1 cellular context compared by ENCODE assay signal in genomic region chr16:88784074-88784855, GRCh38.
TF ChIP-seq lines count a peak whose summit lies in the region.

No MANE protein-coding gene starts in this region.

TF ChIP-seq in HepG2, 621 proteins besides CTCF, POLR2A, EP300 and RAD21 (continued from another document and continues in another):
- TF ChIP-seq TRIM22 (IDR thresholded peaks at IDR 0.05) = no peak
- TF ChIP-seq ZNF101 (CRISPR knock-in tag; IDR thresholded peaks at IDR 0.05; ENCODE audit: borderline replicate concordance, low read depth) = no peak
- no peak for TF ChIP-seq ZFP36 (IDR thresholded peaks at IDR 0.05; ENCODE audit: borderline replicate concordance, low read depth, low read length, partially characterized antibody)
- TF ChIP-seq HMG20A (CRISPR knock-in tag; IDR thresholded peaks at IDR 0.05; ENCODE audit: borderline replicate concordance) = no peak
- peak; percentile 22; the same call in 1 of the 2 replicates for TF ChIP-seq ZSCAN9 (CRISPR knock-in tag; IDR thresholded peaks at IDR 0.05; ENCODE audit: borderline replicate concordance)
- no peak for TF ChIP-seq MAFF (IDR thresholded peaks at IDR 0.05; ENCODE audit: low read depth, low read length)
- TF ChIP-seq ATF7-NPFF (CRISPR knock-in tag; IDR thresholded peaks at IDR 0.05; ENCODE audit: low read depth) = peak; percentile 82; the same call in 1 of the 2 replicates
- TF ChIP-seq ZBTB26 (CRISPR knock-in tag; IDR thresholded peaks at IDR 0.05; ENCODE audit: borderline replicate concordance) = peak; percentile 60
- no peak for TF ChIP-seq NFKBIZ (CRISPR knock-in tag; IDR thresholded peaks at IDR 0.05)
- no peak for TF ChIP-seq HCFC1 (IDR thresholded peaks at IDR 0.05; ENCODE audit: low read depth, low read length)
- no peak for TF ChIP-seq FOXA3 (CRISPR knock-in tag; IDR thresholded peaks at IDR 0.05)
- TF ChIP-seq ETV5 (CRISPR knock-in tag; IDR thresholded peaks at IDR 0.05; ENCODE audit: borderline replicate concordance) = no peak
- no peak for TF ChIP-seq ZKSCAN5 (CRISPR knock-in tag; IDR thresholded peaks at IDR 0.05)
- TF ChIP-seq NR2F6 (IDR thresholded peaks at IDR 0.05) = no peak
- TF ChIP-seq NR2F6 (CRISPR knock-in tag; IDR thresholded peaks at IDR 0.05) = peak; percentile 53; the same call in 1 of the 2 replicates
- no peak for TF ChIP-seq ZNF776 (CRISPR knock-in tag; IDR thresholded peaks at IDR 0.05)
- TF ChIP-seq ZMAT3 (CRISPR knock-in tag; conservative IDR thresholded peaks at IDR 0.05) = 0 out of 2 replicates have a peak, but pooled peaks have one; percentile 10
- no peak for TF ChIP-seq NR2C2 (CRISPR knock-in tag; IDR thresholded peaks at IDR 0.05; ENCODE audit: borderline replicate concordance)
- no peak for TF ChIP-seq KLF15 (CRISPR knock-in tag; IDR thresholded peaks at IDR 0.05; ENCODE audit: borderline replicate concordance)
- no peak; the same call in 1 of the 2 replicates for TF ChIP-seq ZNF816 (CRISPR knock-in tag; IDR thresholded peaks at IDR 0.05; ENCODE audit: borderline replicate concordance)
- no peak for TF ChIP-seq JARID2 (CRISPR knock-in tag; IDR thresholded peaks at IDR 0.05; ENCODE audit: insufficient replicate concordance)
- TF ChIP-seq ZNF800 (CRISPR knock-in tag; IDR thresholded peaks at IDR 0.05) = 0 out of 2 replicates have a peak, but pooled peaks have one; percentile 44
- no peak; the same call in 1 of the 2 replicates for TF ChIP-seq TFDP2 (CRISPR knock-in tag; IDR thresholded peaks at IDR 0.05)
- TF ChIP-seq NFAT5 (CRISPR knock-in tag; IDR thresholded peaks at IDR 0.05) = no peak
- 0 out of 2 replicates have a peak, but pooled peaks have one; percentile 26 for TF ChIP-seq KDM5B (CRISPR knock-in tag; IDR thresholded peaks at IDR 0.05; ENCODE audit: borderline replicate concordance)
- no peak for TF ChIP-seq SP5 (CRISPR knock-in tag; IDR thresholded peaks at IDR 0.05; ENCODE audit: borderline replicate concordance, low read depth)
- no peak for TF ChIP-seq SP1 (IDR thresholded peaks at IDR 0.05)
- peak; percentile 44; the same call in 1 of the 2 replicates for TF ChIP-seq SP1 (CRISPR knock-in tag; IDR thresholded peaks at IDR 0.05)
- TF ChIP-seq ZNF781 (CRISPR knock-in tag; IDR thresholded peaks at IDR 0.05; ENCODE audit: borderline replicate concordance, not compliant biosample characterization) = no peak
- TF ChIP-seq ZFP41 (CRISPR knock-in tag; IDR thresholded peaks at IDR 0.05; ENCODE audit: borderline replicate concordance) = no peak
- no peak for TF ChIP-seq MAZ (IDR thresholded peaks at IDR 0.05; ENCODE audit: borderline replicate concordance, low read depth, low read length)
- TF ChIP-seq MAZ (CRISPR knock-in tag; IDR thresholded peaks at IDR 0.05; ENCODE audit: low read depth) = no peak
- TF ChIP-seq PAXIP1 (CRISPR knock-in tag; conservative IDR thresholded peaks at IDR 0.05) = no peak
- no peak for TF ChIP-seq PTBP1 (IDR thresholded peaks at IDR 0.05; ENCODE audit: low read depth, low read length, poor library complexity, severe bottlenecking)
- TF ChIP-seq ZNF777 (CRISPR knock-in tag; IDR thresholded peaks at IDR 0.05) = no peak
- TF ChIP-seq ZFP82 (CRISPR knock-in tag; IDR thresholded peaks at IDR 0.05; ENCODE audit: borderline replicate concordance) = no peak; the same call in 1 of the 2 replicates
- no peak for TF ChIP-seq POGZ (CRISPR knock-in tag; IDR thresholded peaks at IDR 0.05)
- TF ChIP-seq HMGXB3 (CRISPR knock-in tag; IDR thresholded peaks at IDR 0.05; ENCODE audit: borderline replicate concordance) = no peak
- no peak for TF ChIP-seq SMAD1 (CRISPR knock-in tag; IDR thresholded peaks at IDR 0.05; ENCODE audit: borderline replicate concordance, low read depth)
- no peak for TF ChIP-seq ATF5 (CRISPR knock-in tag; IDR thresholded peaks at IDR 0.05; ENCODE audit: low read depth)
- no peak for TF ChIP-seq ZNF143 (CRISPR knock-in tag; IDR thresholded peaks at IDR 0.05)
- TF ChIP-seq GTF2F1 (IDR thresholded peaks at IDR 0.05; ENCODE audit: low read length) = no peak
- no peak for TF ChIP-seq KLF13 (CRISPR knock-in tag; IDR thresholded peaks at IDR 0.05)
- TF ChIP-seq MATR3 (CRISPR knock-in tag; IDR thresholded peaks at IDR 0.05) = no peak
- no peak; the same call in none of the 2 replicates for TF ChIP-seq ELF3 (CRISPR knock-in tag; IDR thresholded peaks at IDR 0.05)
- no peak; the same call in 1 of the 2 replicates for TF ChIP-seq CBX5 (CRISPR knock-in tag; IDR thresholded peaks at IDR 0.05; ENCODE audit: borderline replicate concordance)
